8 cellular contexts compared by ENCODE assay signal in genomic region chr5:137498736-137499505, GRCh38. TPM values are rescaled to one million over a fixed set of nuclear protein-coding genes. Genes with fewer than 3 reads are reported as not detected.
DNase-seq lines count a peak whose midpoint lies in the region; ATAC-seq lines count a peak whose summit lies in the region.

SPOCK1 (minus strand) TSS chr5:137499326.

- no peak within 1 kb of the TSS for H3K9ac ChIP-seq in BLaER1

- DNase-seq in NCI-H774 (lab: John Stamatoyannopoulos, UW), result peak; percentile 81
- peak; percentile 44 for DNase-seq in activated T-cell treated with anti-CD3 and anti-CD28 coated beads for 24 hours (ENCODE audit: low read depth)
- DNase-seq in mucosa of gallbladder (ENCODE audit: low spot score), result peak; percentile 70
- peak; percentile 23 to 38 for DNase-seq in stimulated activated CD8-positive, alpha-beta memory T cell treated with anti-CD3 and anti-CD28 coated beads, Interleukin-7, amount 100 ng/mL, for 48 hours (ENCODE audit: extremely low read depth in 1 of 2, low read depth in 1 of 2)

- H3K4me2 ChIP-seq in BLaER1, result peak within 1 kb of the TSS; percentile 63

- peak; percentile 93 for ATAC-seq in GM19035 (IDR thresholded peaks at IDR 0.05; ENCODE audit: unreplicated experiment)
- peak; percentile 83 for ATAC-seq in HG03196 (IDR thresholded peaks at IDR 0.05; ENCODE audit: unreplicated experiment)
- peak; percentile 95 for ATAC-seq in esophagus mucosa

- peaks cover 12% of the 10 kb centered on the region; the same call in 1 of the 2 replicates for H3K9me3 ChIP-seq in BLaER1

- H3K4me1 ChIP-seq in BLaER1, result no peaks in the 10 kb centered on the region

- no peaks in the 10 kb centered on the region for H4K20me1 ChIP-seq in BLaER1

- H3K4me3 ChIP-seq in BLaER1, result peak within 1 kb of the TSS; percentile 51

- H3K27ac ChIP-seq in BLaER1, result no peak within 1 kb of the TSS

- H3K27me3 ChIP-seq in BLaER1, result 0 out of 2 replicates have a peak, but pooled peaks cover 6% of the 10 kb centered on the region

- no peaks in the 10 kb centered on the region for H3K36me3 ChIP-seq in BLaER1

RNA-seq across cellular contexts. Expression of gene SPOCK1, which starts in this region (rescaled TPM):
- total RNA-seq in esophagus mucosa, result 0.48 TPM
- 13.6 TPM for total RNA-seq in mucosa of gallbladder

Comparison
In these comparisons a context has a peak if more than half of its experiments do, and no peak if none do; other contexts are left out.
1. Peak in ATAC-seq in esophagus mucosa; RNA of the gene not detected or under 1 TPM.
2. DNase-seq: peak in every context shown above with its lines; median percentile 81 in NCI-H774; 70 in mucosa of gallbladder; 44 in activated T-cell treated with anti-CD3 and anti-CD28 coated beads for 24 hours; 30 in stimulated activated CD8-positive, alpha-beta memory T cell treated with anti-CD3 and anti-CD28 coated beads, Interleukin-7, amount 100 ng/mL, for 48 hours.